In genomic region chr2:219997341-219997851, GRCh38 we compare ENCODE assay signal across 8 cellular contexts.
DNase-seq lines count a peak whose midpoint lies in the region; ATAC-seq, FAIRE-seq and TF ChIP-seq lines count a peak whose summit lies in the region.

No MANE protein-coding gene starts in this region.

- H3K4me1 Mint-ChIP-seq in T-helper 17 cell = no peaks in the 10 kb centered on the region

- FAIRE-seq in D721Med (lab: Jason Lieb, UNC) (no peak), HTR-8/SVneo (lab: Jason Lieb, UNC) (no peak)

- H3K4me3 ChIP-seq in WERI-Rb-1 (ENCODE audit: low read depth, low read length) = no peak overlapping the region

- H3K9me3 ChIP-seq in WERI-Rb-1 (ENCODE audit: severe bottlenecking) = no peaks in the 10 kb centered on the region
- no peaks in the 10 kb centered on the region for H3K9me3 ChIP-seq in T-helper 17 cell (ENCODE audit: control insufficient read depth, low read length, poor library complexity, severe bottlenecking)

- no peak overlapping the region for H3K27ac ChIP-seq in WERI-Rb-1

- H3K36me3 Mint-ChIP-seq in T-helper 17 cell (ENCODE audit: low read depth) = no peaks in the 10 kb centered on the region

- H3K27ac Mint-ChIP-seq in T-helper 17 cell = no peak overlapping the region

- no peaks in the 10 kb centered on the region for H3K36me3 ChIP-seq in WERI-Rb-1

- TF ChIP-seq CTCF in D721Med (IDR thresholded peaks at IDR 0.05; ENCODE audit: insufficient read depth, missing control alignments) (peak; percentile 59), WERI-Rb-1 (IDR thresholded peaks at IDR 0.05; ENCODE audit: low read depth, low read length) (peak; percentile 81)

- H3K27me3 ChIP-seq in WERI-Rb-1 (ENCODE audit: insufficient read depth, low read depth, severe bottlenecking) = no peaks in the 10 kb centered on the region

- no peak overlapping the region for H3K4me3 Mint-ChIP-seq in T-helper 17 cell

- DNase-seq in D721Med (ENCODE audit: insufficient read length, low spot score) (peak; percentile 24), HTR-8/SVneo (ENCODE audit: insufficient read length, low spot score) (peak; percentile 25), WERI-Rb-1 (peak; percentile 80), inferior parietal cortex (ENCODE audit: extremely low spot score) (peak; percentile 13), NCI-H146 (lab: John Stamatoyannopoulos, UW) (no peak), OCI-M2 (lab: John Stamatoyannopoulos, UW; ENCODE audit: unreplicated experiment) (no peak), T-helper 17 cell (no peak)

- peaks cover 25% of the 10 kb centered on the region for H3K27me3 Mint-ChIP-seq in T-helper 17 cell

- no peak for ATAC-seq in GM21381 (IDR thresholded peaks at IDR 0.05; ENCODE audit: unreplicated experiment)
- no peak for ATAC-seq in T-helper 17 cell

Comparison
In these comparisons a context has a peak if more than half of its experiments do, and no peak if none do; other contexts are left out.
1. DNase-seq: peak in D721Med (single experiment), HTR-8/SVneo (single experiment), WERI-Rb-1 (single experiment) and inferior parietal cortex (single experiment); none in NCI-H146 (single experiment), OCI-M2 (single experiment) and T-helper 17 cell (0 of 3).